11 cellular contexts compared by ENCODE assay signal in genomic region chr11:114295676-114296081, GRCh38. TPM values are rescaled to one million over a fixed set of nuclear protein-coding genes. Genes with fewer than 3 reads are reported as not detected.
A peak's percentile ranks its signal among the peaks of the same experiment; 100 is the strongest.
DNase-seq lines count a peak whose midpoint lies in the region; ATAC-seq and TF ChIP-seq lines count a peak whose summit lies in the region.
"Had no signal": no experiment of that assay in that cellular context is flagged by ENCODE, and none has a peak within 500 bp of the region (broad histone marks: within the 10 kb centered on the region; RNA-seq: fewer than 3 reads in every experiment).

No MANE protein-coding gene starts in this region.

- no peak overlapping the region for H3K4me3 Mint-ChIP-seq in activated T-helper 17 cell treated with anti-CD3 and anti-CD28 coated beads, Interleukin-2, amount 50 U/mL, for 72 hours

- no peaks in the 10 kb centered on the region for H3K27me3 ChIP-seq in rectal smooth muscle tissue (ENCODE audit: control insufficient read depth, insufficient read depth, low read length)
- H3K27me3 ChIP-seq: pancreas had no signal

- peaks cover 14% of the 10 kb centered on the region for H3K4me1 ChIP-seq in rectal smooth muscle tissue (ENCODE audit: control insufficient read depth, insufficient read depth, low read length)

- peaks cover 17% of the 10 kb centered on the region for H3K27me3 Mint-ChIP-seq in activated T-helper 17 cell treated with anti-CD3 and anti-CD28 coated beads, Interleukin-2, amount 50 U/mL, for 72 hours

- H3K4me1 Mint-ChIP-seq in activated T-helper 17 cell treated with anti-CD3 and anti-CD28 coated beads, Interleukin-2, amount 50 U/mL, for 72 hours, result peaks cover 4% of the 10 kb centered on the region
- H3K4me1 Mint-ChIP-seq: H9 had no signal

- intact Hi-C loops in Right ventricle myocardium superior (cut with DNase I), result no loop called here

- H3K4me3 ChIP-seq in AG09309 (ENCODE audit: control insufficient read depth, low read depth, low read length), result peak overlapping the region; percentile 43
- H3K4me3 ChIP-seq in rectal smooth muscle tissue (ENCODE audit: low read length), result peak overlapping the region; percentile 11

- H3K27ac ChIP-seq in angular gyrus (ENCODE audit: low read depth, low read length) (peak overlapping the region; percentile 63), rectal smooth muscle tissue (ENCODE audit: low read depth, low read length) (peak overlapping the region; percentile 93)

- peaks cover 6% of the 10 kb centered on the region for H3K9me3 Mint-ChIP-seq in activated T-helper 17 cell treated with anti-CD3 and anti-CD28 coated beads, Interleukin-2, amount 50 U/mL, for 72 hours

- H3K36me3 Mint-ChIP-seq in activated T-helper 17 cell treated with anti-CD3 and anti-CD28 coated beads, Interleukin-2, amount 50 U/mL, for 72 hours (ENCODE audit: low read depth), result no peaks in the 10 kb centered on the region

- TF ChIP-seq CTCF in AG09309 (IDR thresholded peaks at IDR 0.05; ENCODE audit: control insufficient read depth, insufficient read depth, low read depth, low read length, missing control alignments), result no peak

- H3K9ac ChIP-seq in rectal smooth muscle tissue (ENCODE audit: low read length), result no peak overlapping the region

- ATAC-seq in Right ventricle myocardium superior (ENCODE audit: poor library complexity), result peak; percentile 9
- ATAC-seq in activated T-helper 17 cell treated with anti-CD3 and anti-CD28 coated beads, Interleukin-2, amount 50 U/mL, for 72 hours (replicated peaks), result no peak

- H3K27ac Mint-ChIP-seq in activated T-helper 17 cell treated with anti-CD3 and anti-CD28 coated beads, Interleukin-2, amount 50 U/mL, for 72 hours, result no peak overlapping the region
- H3K27ac Mint-ChIP-seq: H9 had no signal

- DNase-seq in AG09309 (ENCODE audit: low read depth) (no peak), Right ventricle myocardium superior (no peak), activated gamma-delta T cell (lab: John Stamatoyannopoulos, UW) (no peak), COLO829 (ENCODE audit: low spot score) (no peak), glomerular visceral epithelial cell (ENCODE audit: extremely low spot score) (no peak)
- DNase-seq: GDM1, H9 had no signal

- H3K36me3 ChIP-seq in rectal smooth muscle tissue (ENCODE audit: control insufficient read depth, insufficient read depth, low read length), result no peaks in the 10 kb centered on the region
- H3K36me3 ChIP-seq: pancreas had no signal

RNA-seq across cellular contexts. Expression of gene NNMT, which starts 0.5 kb away (rescaled TPM):
- 29.8 TPM for total RNA-seq in Right ventricle myocardium superior
- not detected for total RNA-seq in activated T-helper 17 cell treated with anti-CD3 and anti-CD28 coated beads, Interleukin-2, amount 50 U/mL, for 72 hours
- total RNA-seq: H9 had no signal

Comparison
In these comparisons a context has a peak if more than half of its experiments do, and no peak if none do; other contexts are left out.
1. RNA of gene NNMT, which starts 0.5 kb away (total RNA-seq): 29.8 TPM in Right ventricle myocardium superior (single experiment); not detected in activated T-helper 17 cell treated with anti-CD3 and anti-CD28 coated beads, Interleukin-2, amount 50 U/mL, for 72 hours; every median in the first group is over 10 times any median in the second.